22 cellular contexts compared by ENCODE assay signal in the genomic region with DNA sequence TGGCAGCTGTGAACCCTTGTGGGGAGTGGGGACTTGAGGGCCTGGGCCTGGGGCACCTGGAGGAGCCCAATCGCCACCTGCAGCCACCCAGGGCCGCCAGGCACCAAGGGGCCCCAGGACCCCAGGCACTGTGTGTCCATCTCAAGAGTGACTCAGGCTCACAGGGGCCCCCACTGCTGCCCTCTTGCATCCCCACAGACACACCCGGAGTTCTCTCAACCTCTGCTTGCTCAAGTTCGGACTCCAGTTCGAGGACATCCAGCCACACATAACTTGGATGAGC. TPM values are rescaled to one million over a fixed set of nuclear protein-coding genes. Genes with fewer than 3 reads are reported as not detected.
DNase-seq lines count a peak whose midpoint lies in the region; ATAC-seq, FAIRE-seq and TF ChIP-seq lines count a peak whose summit lies in the region.
"Had no signal": no experiment of that assay in that cellular context is flagged by ENCODE, and none has a peak within 500 bp of the region (broad histone marks: within the 10 kb centered on the region; RNA-seq: fewer than 3 reads in every experiment).

No MANE protein-coding gene starts in this region.

- DNase-seq in activated naive CD4-positive, alpha-beta T cell treated with anti-CD3 and anti-CD28 coated beads, Interleukin-2, amount 10 ng/mL, durations not matched to agents 7 days and 5 days = peak; percentile 5
- DNase-seq in activated naive CD4-positive, alpha-beta T cell treated with anti-CD3 and anti-CD28 coated beads for 36 hours = no peak
- DNase-seq in kidney (peak; percentile 22), osteoblast (ENCODE audit: insufficient read length, low spot score, missing footprints) (peak; percentile 59), aorta (peak; percentile 18 to 52), foreskin keratinocyte (no peak), cerebellar nuclear complex (lab: John Stamatoyannopoulos, UW) (no peak), NCI-H2227 treated with DMSO at 0.1 percent for 48 hours (lab: John Stamatoyannopoulos, UW) (no peak)
- DNase-seq: ACHN; CD8-positive, alpha-beta T cell; COR-L47; DMS153; DMS79 treated with DMSO at 0.1 percent for 48 hours; EL; GM23248 had no signal

- no peaks in the 10 kb centered on the region for H3K9me3 ChIP-seq in kidney (ENCODE audit: control insufficient read depth in 1 of 2, low read length in 2 of 2)
- H3K9me3 ChIP-seq in osteoblast (ENCODE audit: low read depth, low read length) = no peaks in the 10 kb centered on the region
- H3K9me3 ChIP-seq in aorta (ENCODE audit: control insufficient read depth, low read length) = peaks cover 3% of the 10 kb centered on the region

- H3K4me3 ChIP-seq in kidney (ENCODE audit: low read length in 2 of 2) (no peak overlapping the region), osteoblast (ENCODE audit: insufficient read depth, low read length) (no peak overlapping the region), aorta (ENCODE audit: low read length in 2 of 2) (no peak overlapping the region)
- H3K4me3 ChIP-seq: GM23248 had no signal

- intact Hi-C loops in activated naive CD4-positive, alpha-beta T cell treated with anti-CD3 and anti-CD28 coated beads for 36 hours (cut with micrococcal nuclease) = no loop called here
- intact Hi-C loops in kidney (cut with DNase I) = no loop called here
- intact Hi-C loops in aorta (cut with DNase I) = no loop called here

- 81 to 87% methylated on average over 5 of the region's 5 CpGs for WGBS in aorta, 2 donors

- H3K4me2 ChIP-seq in osteoblast (ENCODE audit: insufficient read depth, low read length) = no peak overlapping the region

- H3K27me3 ChIP-seq in osteoblast (ENCODE audit: insufficient read depth, low read length) = no peaks in the 10 kb centered on the region
- no peaks in the 10 kb centered on the region for H3K27me3 ChIP-seq in aorta (ENCODE audit: control insufficient read depth in 1 of 2, insufficient read depth in 2 of 2, low read length in 1 of 2)
- no peaks in the 10 kb centered on the region for H3K27me3 ChIP-seq in foreskin keratinocyte

- no peak overlapping the region for H3K4me3 Mint-ChIP-seq in activated naive CD4-positive, alpha-beta T cell treated with anti-CD3 and anti-CD28 coated beads, Interleukin-2, amount 10 ng/mL, durations not matched to agents 7 days and 5 days
- H3K4me3 Mint-ChIP-seq in activated naive CD4-positive, alpha-beta T cell treated with anti-CD3 and anti-CD28 coated beads for 36 hours = no peak overlapping the region
- H3K4me3 Mint-ChIP-seq: CD14-positive monocyte; CD8-positive, alpha-beta T cell had no signal

- no peaks in the 10 kb centered on the region for H3K4me1 Mint-ChIP-seq in activated naive CD4-positive, alpha-beta T cell treated with anti-CD3 and anti-CD28 coated beads, Interleukin-2, amount 10 ng/mL, durations not matched to agents 7 days and 5 days
- no peaks in the 10 kb centered on the region for H3K4me1 Mint-ChIP-seq in activated naive CD4-positive, alpha-beta T cell treated with anti-CD3 and anti-CD28 coated beads for 36 hours (ENCODE audit: low read depth)
- H3K4me1 Mint-ChIP-seq: CD14-positive monocyte had no signal

- no peak overlapping the region for H2AFZ ChIP-seq in osteoblast (ENCODE audit: low read length)
- H2AFZ ChIP-seq: GM23248 had no signal

- no peak overlapping the region for H3K27ac ChIP-seq in kidney (ENCODE audit: low read depth in 2 of 2, low read length in 2 of 2)
- H3K27ac ChIP-seq in osteoblast (ENCODE audit: low read depth, low read length) = no peak overlapping the region
- H3K27ac ChIP-seq in aorta (ENCODE audit: low read depth in 1 of 2, low read length in 2 of 2) = no peak overlapping the region
- H3K27ac ChIP-seq in foreskin keratinocyte = no peak overlapping the region
- H3K27ac ChIP-seq: GM23248 had no signal

- no peaks in the 10 kb centered on the region for H3K4me1 ChIP-seq in kidney (ENCODE audit: control insufficient read depth in 1 of 2, insufficient read depth in 1 of 2, low read depth in 1 of 2, low read length in 2 of 2)
- no peaks in the 10 kb centered on the region for H3K4me1 ChIP-seq in osteoblast (ENCODE audit: insufficient read depth, low read length)
- H3K4me1 ChIP-seq in aorta (ENCODE audit: control insufficient read depth in 1 of 2, insufficient read depth in 2 of 2, low read length in 2 of 2) = no peaks in the 10 kb centered on the region
- H3K4me1 ChIP-seq in foreskin keratinocyte = no peaks in the 10 kb centered on the region

- ATAC-seq in aorta (ENCODE audit: low FRiP score) (no peak), foreskin keratinocyte (no peak)
- ATAC-seq: CD8-positive, alpha-beta T cell; HCT116 had no signal

- no peak for TF ChIP-seq CTCF in kidney (IDR thresholded peaks at IDR 0.05; ENCODE audit: borderline replicate concordance, extremely low read depth, insufficient read depth)
- TF ChIP-seq CTCF in osteoblast (IDR thresholded peaks at IDR 0.05; ENCODE audit: extremely low read depth, low read depth, low read length) = no peak
- TF ChIP-seq CTCF in foreskin keratinocyte (conservative IDR thresholded peaks at IDR 0.05) = no peak

- no peaks in the 10 kb centered on the region for H3K36me3 ChIP-seq in kidney (ENCODE audit: control insufficient read depth in 1 of 2, insufficient read depth in 2 of 2, low read length in 2 of 2)
- H3K36me3 ChIP-seq in osteoblast (ENCODE audit: insufficient read depth, low read length) = no peaks in the 10 kb centered on the region
- H3K36me3 ChIP-seq in aorta (ENCODE audit: control insufficient read depth in 1 of 2, insufficient read depth in 2 of 2, low read length in 1 of 2) = no peaks in the 10 kb centered on the region

- H3K27ac Mint-ChIP-seq in activated naive CD4-positive, alpha-beta T cell treated with anti-CD3 and anti-CD28 coated beads, Interleukin-2, amount 10 ng/mL, durations not matched to agents 7 days and 5 days = no peak overlapping the region
- H3K27ac Mint-ChIP-seq in activated naive CD4-positive, alpha-beta T cell treated with anti-CD3 and anti-CD28 coated beads for 36 hours = no peak overlapping the region
- H3K27ac Mint-ChIP-seq: CD14-positive monocyte; CD8-positive, alpha-beta T cell had no signal

- peaks cover 26% of the 10 kb centered on the region for H3K27me3 Mint-ChIP-seq in activated naive CD4-positive, alpha-beta T cell treated with anti-CD3 and anti-CD28 coated beads, Interleukin-2, amount 10 ng/mL, durations not matched to agents 7 days and 5 days
- no peaks in the 10 kb centered on the region for H3K27me3 Mint-ChIP-seq in activated naive CD4-positive, alpha-beta T cell treated with anti-CD3 and anti-CD28 coated beads for 36 hours (ENCODE audit: low read depth)

- H4K20me1 ChIP-seq in osteoblast (ENCODE audit: insufficient read depth, low read length) = no peaks in the 10 kb centered on the region

- no peak for FAIRE-seq in kidney (lab: Jason Lieb, UNC)
- FAIRE-seq: D721Med, G401.6, GM12891, H54, HTR-8/SVneo had no signal

- no peaks in the 10 kb centered on the region for H3K79me2 ChIP-seq in osteoblast (ENCODE audit: insufficient read depth, low read length)

- no peaks in the 10 kb centered on the region for H3K36me3 Mint-ChIP-seq in activated naive CD4-positive, alpha-beta T cell treated with anti-CD3 and anti-CD28 coated beads, Interleukin-2, amount 10 ng/mL, durations not matched to agents 7 days and 5 days
- H3K36me3 Mint-ChIP-seq in activated naive CD4-positive, alpha-beta T cell treated with anti-CD3 and anti-CD28 coated beads for 36 hours (ENCODE audit: low read depth) = no peaks in the 10 kb centered on the region
- H3K36me3 Mint-ChIP-seq: CD14-positive monocyte; CD8-positive, alpha-beta T cell had no signal

- CTCF ChIA-PET in activated naive CD4-positive, alpha-beta T cell treated with anti-CD3 and anti-CD28 coated beads, Interleukin-2, amount 10 ng/mL, durations not matched to agents 7 days and 5 days (lab: Charles Lee) = no interaction called here
- CTCF ChIA-PET in activated naive CD4-positive, alpha-beta T cell treated with anti-CD3 and anti-CD28 coated beads for 36 hours (lab: Charles Lee) = no interaction called here

- H3K9ac ChIP-seq in kidney (ENCODE audit: low read length in 2 of 2) = no peak overlapping the region
- H3K9ac ChIP-seq: GM23248 had no signal

- H3K9me3 Mint-ChIP-seq in activated naive CD4-positive, alpha-beta T cell treated with anti-CD3 and anti-CD28 coated beads, Interleukin-2, amount 10 ng/mL, durations not matched to agents 7 days and 5 days = no peaks in the 10 kb centered on the region
- no peaks in the 10 kb centered on the region for H3K9me3 Mint-ChIP-seq in activated naive CD4-positive, alpha-beta T cell treated with anti-CD3 and anti-CD28 coated beads for 36 hours
- H3K9me3 Mint-ChIP-seq: CD8-positive, alpha-beta T cell had no signal

RNA-seq across cellular contexts. Expression of a gene that starts 51.9 kb away (rescaled TPM):
- 10 to 100 TPM; 60.7 to 63.4 TPM for total RNA-seq in activated naive CD4-positive, alpha-beta T cell treated with anti-CD3 and anti-CD28 coated beads for 36 hours
- total RNA-seq in kidney = 29.6 TPM
- 96.7 TPM for polyA plus RNA-seq in kidney (ENCODE audit: insufficient read depth, low read depth, low replicate concordance)
- 35.1 and 35.7 TPM in 2 replicates for total RNA-seq in osteoblast
- total RNA-seq in aorta = 10 to 100 TPM; 25.1 to 28.5 TPM
- 10 to 100 TPM; 49.5 to 62.2 TPM for polyA plus RNA-seq in aorta
- 65.3 and 73.6 TPM in 2 replicates for total RNA-seq in foreskin keratinocyte
- 102 and 104 TPM in 2 replicates for polyA plus RNA-seq in foreskin keratinocyte

RNA-seq across cellular contexts. Expression of a gene that starts 53.5 kb away (rescaled TPM):
- total RNA-seq in activated naive CD4-positive, alpha-beta T cell treated with anti-CD3 and anti-CD28 coated beads for 36 hours = 10 to 100 TPM; 39.5 to 44.6 TPM
- total RNA-seq in kidney (31.1 TPM), osteoblast (19.2 and 23.9 TPM in 2 replicates), aorta (10 to 100 TPM; 16.7 to 24.2 TPM), foreskin keratinocyte (68.2 and 84.6 TPM in 2 replicates)
- polyA plus RNA-seq in kidney (ENCODE audit: insufficient read depth, low read depth, low replicate concordance) (164 TPM), aorta (10 to 100 TPM; 46.6 to 64.9 TPM), foreskin keratinocyte (154 and 160 TPM in 2 replicates)

Comparison
In these comparisons a context has a peak if more than half of its experiments do, and no peak if none do; other contexts are left out.
1. DNase-seq: peak in activated naive CD4-positive, alpha-beta T cell treated with anti-CD3 and anti-CD28 coated beads, Interleukin-2, amount 10 ng/mL, durations not matched to agents 7 days and 5 days (single experiment), kidney (single experiment), osteoblast (single experiment) and aorta (2 of 2); none in activated naive CD4-positive, alpha-beta T cell treated with anti-CD3 and anti-CD28 coated beads for 36 hours (single experiment), foreskin keratinocyte (0 of 2), cerebellar nuclear complex (0 of 2) and NCI-H2227 treated with DMSO at 0.1 percent for 48 hours (single experiment).